ENCODE assay signal across 8 cellular contexts in genomic region chr10:97196213-97197029, GRCh38. TPM values are rescaled to one million over a fixed set of nuclear protein-coding genes. Genes with fewer than 3 reads are reported as not detected.
DNase-seq lines count a peak whose midpoint lies in the region; ATAC-seq lines count a peak whose summit lies in the region.

No MANE protein-coding gene starts in this region.

- H3K27me3 ChIP-seq in ectodermal cell (ENCODE audit: control insufficient read depth, insufficient read depth, low read length, poor library complexity, severe bottlenecking) = peaks cover 32% of the 10 kb centered on the region

- peaks cover 6% of the 10 kb centered on the region for H3K4me1 ChIP-seq in ectodermal cell (ENCODE audit: control insufficient read depth, insufficient read depth, low read length)

- no peak overlapping the region for H3K27ac ChIP-seq in ectodermal cell (ENCODE audit: insufficient read depth, low read depth, low read length, poor library complexity, severe bottlenecking)

- peak; percentile 78 for ATAC-seq in HG02885 (IDR thresholded peaks at IDR 0.05; ENCODE audit: poor library complexity, unreplicated experiment)
- no peak for ATAC-seq in GM18520 (IDR thresholded peaks at IDR 0.05; ENCODE audit: unreplicated experiment)

- H3K36me3 ChIP-seq in ectodermal cell (ENCODE audit: control insufficient read depth, insufficient read depth, low read length) = no peaks in the 10 kb centered on the region

- no peaks in the 10 kb centered on the region for H3K9me3 ChIP-seq in ectodermal cell (ENCODE audit: control insufficient read depth, low read length)

- DNase-seq in EH (ENCODE audit: low read depth) = peak; percentile 62
- DNase-seq in NCI-H69 (lab: John Stamatoyannopoulos, UW) = peak; percentile 90
- peak; percentile 69 for DNase-seq in activated CD4-positive, alpha-beta T cell treated with anti-CD3 and anti-CD28 coated beads, Interleukin-2, amount 50 U/mL, for 48 hours
- peak; percentile 50 for DNase-seq in medulla oblongata (ENCODE audit: extremely low spot score)
- peak; percentile 28 for DNase-seq in stimulated activated CD8-positive, alpha-beta memory T cell treated with anti-CD3 and anti-CD28 coated beads, Interleukin-12 subunit alpha, Interleukin-12 subunit beta, amount 100 ng/mL, for 24 hours (ENCODE audit: extremely low read depth)

- H3K4me3 ChIP-seq in ectodermal cell (ENCODE audit: insufficient read depth, low read depth, low read length) = peak overlapping the region; percentile 51

- WGBS in ectodermal cell, 2 experiments = 3 to 5% methylated on average over 56 of the region's 56 CpGs

RNA-seq across cellular contexts. Expression of gene SLIT1, which starts 10.7 kb away (rescaled TPM):
- polyA plus RNA-seq in ectodermal cell (2013, experiment 1 of 4) = 18.2 TPM
- polyA plus RNA-seq in ectodermal cell (2013, experiment 2 of 4) = 16.6 TPM
- polyA plus RNA-seq in ectodermal cell (2013, experiment 3 of 4) = 15.0 TPM
- polyA plus RNA-seq in ectodermal cell (2013, experiment 4 of 4) = 15.7 TPM

Comparison
In these comparisons a context has a peak if more than half of its experiments do, and no peak if none do; other contexts are left out.
1. DNase-seq: peak in every context shown above with its lines; median percentile 90 in NCI-H69; 69 in activated CD4-positive, alpha-beta T cell treated with anti-CD3 and anti-CD28 coated beads, Interleukin-2, amount 50 U/mL, for 48 hours; 62 in EH; 50 in medulla oblongata; 28 in stimulated activated CD8-positive, alpha-beta memory T cell treated with anti-CD3 and anti-CD28 coated beads, Interleukin-12 subunit alpha, Interleukin-12 subunit beta, amount 100 ng/mL, for 24 hours.